In the genomic region with DNA sequence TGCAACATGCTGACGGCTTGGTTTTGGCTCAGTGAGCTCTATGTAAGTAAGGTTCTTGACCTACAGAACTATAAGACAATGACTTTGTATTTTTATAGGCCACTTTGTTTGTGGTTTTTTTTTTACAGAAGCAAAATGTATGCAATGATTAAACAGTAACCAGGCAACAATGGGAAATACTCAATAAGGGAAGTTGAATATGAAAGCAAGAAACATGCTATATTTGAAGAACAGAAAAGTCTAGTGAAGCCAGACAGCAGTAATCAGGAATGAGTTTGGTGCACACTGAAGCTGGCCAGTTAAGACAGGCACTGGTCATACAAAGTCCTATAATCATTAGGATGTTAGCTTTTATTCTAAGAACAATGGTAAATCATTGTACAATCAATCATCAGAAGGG, we compare ENCODE assay signal across 29 cellular contexts.
"Had no signal": no experiment of that assay in that cellular context is flagged by ENCODE, and none has a peak within 500 bp of the region (broad histone marks: within the 10 kb centered on the region; RNA-seq: fewer than 3 reads in every experiment).

No MANE protein-coding gene starts in this region.

- H3K36me3 ChIP-seq: esophagus squamous epithelium, heart right ventricle, pancreas, prostate gland, uterus had no signal

- H3K4me3 ChIP-seq: esophagus squamous epithelium, heart right ventricle, pancreas, prostate gland, skin epidermis, uterus had no signal

- H3K4me1 ChIP-seq: esophagus squamous epithelium, heart right ventricle, pancreas, prostate gland, uterus had no signal

- H3K27ac Mint-ChIP-seq: activated B cell treated with CpG ODN at 0.5 μM for 24 hours; activated CD8-positive, alpha-beta memory T cell treated with anti-CD3 and anti-CD28 coated beads, Interleukin-2, amount 10 ng/mL, durations not matched to agents 7 days and 5 days; activated CD8-positive, alpha-beta T cell treated with anti-CD3 and anti-CD28 coated beads, Interleukin-2, amount 10 ng/mL, durations not matched to agents 7 days and 5 days; activated naive CD4-positive, alpha-beta T cell treated with anti-CD3 and anti-CD28 coated beads, Interleukin-2, amount 50 U/mL, for 24 hours; activated T-helper 2 cell treated with anti-CD3 and anti-CD28 coated beads, Interferon-gamma antibody, Interleukin-2, Interleukin-4, amounts not matched to agents 10 μg/mL and 5 μg/mL and 100 μg/mL, durations not matched to agents 14 hours and 24 hours and 36 hours; dendritic cell treated with granulocyte-macrophage colony-stimulating factor and Interleukin-4, amounts not matched to agents 40 ng/mL and 50 ng/mL, for 4 days; memory B cell; naive thymus-derived CD8-positive, alpha-beta T cell; stimulated activated naive CD8-positive, alpha-beta T cell treated with anti-CD3 and anti-CD28 coated beads, Interleukin-15, amount 100 ng/mL, for 72 hours; type B pancreatic cell had no signal

- H3K27ac ChIP-seq: esophagus squamous epithelium, heart right ventricle, pancreas, prostate gland, skin epidermis, uterus had no signal

- H3K27me3 ChIP-seq: esophagus squamous epithelium, heart right ventricle, pancreas, uterus had no signal

- H3K36me3 Mint-ChIP-seq: activated CD8-positive, alpha-beta memory T cell treated with anti-CD3 and anti-CD28 coated beads, Interleukin-2, amount 10 ng/mL, durations not matched to agents 7 days and 5 days; activated naive CD4-positive, alpha-beta T cell treated with anti-CD3 and anti-CD28 coated beads, Interleukin-2, amount 50 U/mL, for 24 hours; memory B cell; naive thymus-derived CD8-positive, alpha-beta T cell; type B pancreatic cell had no signal

- H3K4me1 Mint-ChIP-seq: activated CD8-positive, alpha-beta memory T cell treated with anti-CD3 and anti-CD28 coated beads, Interleukin-2, amount 10 ng/mL, durations not matched to agents 7 days and 5 days; activated naive CD4-positive, alpha-beta T cell treated with anti-CD3 and anti-CD28 coated beads, Interleukin-2, amount 50 U/mL, for 24 hours; central memory CD8-positive, alpha-beta T cell; memory B cell; naive thymus-derived CD8-positive, alpha-beta T cell; neural crest cell; stimulated activated naive CD8-positive, alpha-beta T cell treated with anti-CD3 and anti-CD28 coated beads, Interleukin-15, amount 100 ng/mL, for 72 hours had no signal

- H3K27me3 Mint-ChIP-seq: activated B cell treated with CpG ODN at 0.5 μM for 24 hours; activated CD8-positive, alpha-beta memory T cell treated with anti-CD3 and anti-CD28 coated beads, Interleukin-2, amount 10 ng/mL, durations not matched to agents 7 days and 5 days; activated naive CD4-positive, alpha-beta T cell treated with anti-CD3 and anti-CD28 coated beads, Interleukin-2, amount 50 U/mL, for 24 hours; central memory CD8-positive, alpha-beta T cell; dendritic cell treated with granulocyte-macrophage colony-stimulating factor and Interleukin-4, amounts not matched to agents 40 ng/mL and 50 ng/mL, for 4 days; memory B cell; naive thymus-derived CD8-positive, alpha-beta T cell; stimulated activated naive CD8-positive, alpha-beta T cell treated with anti-CD3 and anti-CD28 coated beads, Interleukin-15, amount 100 ng/mL, for 72 hours; type B pancreatic cell had no signal

- H3K4me3 Mint-ChIP-seq: activated B cell treated with CpG ODN at 0.5 μM for 24 hours; activated CD8-positive, alpha-beta memory T cell treated with anti-CD3 and anti-CD28 coated beads, Interleukin-2, amount 10 ng/mL, durations not matched to agents 7 days and 5 days; activated CD8-positive, alpha-beta T cell treated with anti-CD3 and anti-CD28 coated beads, Interleukin-2, amount 10 ng/mL, durations not matched to agents 7 days and 5 days; activated naive CD4-positive, alpha-beta T cell treated with anti-CD3 and anti-CD28 coated beads, Interleukin-2, amount 50 U/mL, for 24 hours; central memory CD8-positive, alpha-beta T cell; dendritic cell treated with granulocyte-macrophage colony-stimulating factor and Interleukin-4, amounts not matched to agents 40 ng/mL and 50 ng/mL, for 4 days; memory B cell; naive thymus-derived CD8-positive, alpha-beta T cell; neural crest cell; stimulated activated naive CD8-positive, alpha-beta T cell treated with anti-CD3 and anti-CD28 coated beads, Interleukin-15, amount 100 ng/mL, for 72 hours; type B pancreatic cell had no signal

- H3K9me3 ChIP-seq: esophagus squamous epithelium, pancreas, prostate gland, uterus had no signal

- DNase-seq: activated B cell treated with CpG ODN at 0.5 μM for 24 hours; activated CD4-positive, alpha-beta T cell treated with anti-CD3 and anti-CD28 coated beads, Interleukin-2, amount 50 U/mL, for 1 hour; activated CD8-positive, alpha-beta memory T cell treated with anti-CD3 and anti-CD28 coated beads, Interleukin-2, amount 10 ng/mL, durations not matched to agents 7 days and 5 days; activated CD8-positive, alpha-beta T cell treated with anti-CD3 and anti-CD28 coated beads, Interleukin-2, amount 10 ng/mL, durations not matched to agents 7 days and 5 days; activated T-cell treated with anti-CD3 and anti-CD28 coated beads, Interleukin-2, amount 50 U/mL, for 48 hours; effector CD4-positive, alpha-beta T cell; esophagus squamous epithelium; foreskin melanocyte; heart right ventricle; midbrain; naive thymus-derived CD8-positive, alpha-beta T cell; nucleus accumbens; pancreas; retina; stimulated activated CD4-positive, alpha-beta T cell treated with anti-CD3 and anti-CD28 coated beads, Interleukin-12 subunit alpha, Interleukin-12 subunit beta, amount 100 ng/mL, for 4 hours; stimulated activated CD4-positive, alpha-beta T cell treated with anti-CD3 and anti-CD28 coated beads, Interleukin-4, amount 100 ng/mL, for 1 hour; stimulated activated naive CD8-positive, alpha-beta T cell treated with anti-CD3 and anti-CD28 coated beads, Interleukin-15, amount 100 ng/mL, for 72 hours; substantia nigra; uterus had no signal

- ATAC-seq: activated CD8-positive, alpha-beta memory T cell treated with anti-CD3 and anti-CD28 coated beads, Interleukin-2, amount 10 ng/mL, durations not matched to agents 7 days and 5 days; activated CD8-positive, alpha-beta T cell treated with anti-CD3 and anti-CD28 coated beads, Interleukin-2, amount 10 ng/mL, durations not matched to agents 7 days and 5 days; heart right ventricle; naive thymus-derived CD8-positive, alpha-beta T cell; pancreas; sciatic nerve; stimulated activated naive CD8-positive, alpha-beta T cell treated with anti-CD3 and anti-CD28 coated beads, Interleukin-15, amount 100 ng/mL, for 72 hours had no signal

- H3K9me3 Mint-ChIP-seq: activated B cell treated with CpG ODN at 0.5 μM for 24 hours; activated naive CD4-positive, alpha-beta T cell treated with anti-CD3 and anti-CD28 coated beads, Interleukin-2, amount 50 U/mL, for 24 hours; dendritic cell treated with granulocyte-macrophage colony-stimulating factor and Interleukin-4, amounts not matched to agents 40 ng/mL and 50 ng/mL, for 4 days; memory B cell; neural crest cell; type B pancreatic cell had no signal
